30 cellular contexts compared by ENCODE assay signal in genomic region chr12:54227376-54227775, GRCh38. TPM values are rescaled to one million over a fixed set of nuclear protein-coding genes. Genes with fewer than 3 reads are reported as not detected.
A peak's percentile ranks its signal among the peaks of the same experiment; 100 is the strongest.
DNase-seq lines count a peak whose midpoint lies in the region; ATAC-seq and TF ChIP-seq lines count a peak whose summit lies in the region.
"Had no signal": no experiment of that assay in that cellular context is flagged by ENCODE, and none has a peak within 500 bp of the region (broad histone marks: within the 10 kb centered on the region; RNA-seq: fewer than 3 reads in every experiment).

No MANE protein-coding gene starts in this region.

- no peak overlapping the region for H3K4me3 ChIP-seq in heart left ventricle
- H3K4me3 ChIP-seq: cardiac muscle cell, colonic mucosa, right lobe of liver, spleen, stomach had no signal

- ATAC-seq in activated naive CD8-positive, alpha-beta T cell treated with anti-CD3 and anti-CD28 coated beads, Interleukin-2, amount 10 ng/mL, durations not matched to agents 7 days and 5 days (ENCODE audit: low read depth) = peak; percentile 10
- ATAC-seq in activated naive CD8-positive, alpha-beta T cell treated with anti-CD3 and anti-CD28 coated beads, Interleukin-2, amount 50 U/mL, for 24 hours = no peak
- ATAC-seq in stimulated activated naive B cell treated with anti-CD40 and anti-IgM and Interleukin-4, amounts not matched to agents 10 μg/mL and 1 μg/mL and 100 μg/mL, for 72 hours (replicated peaks) = no peak
- ATAC-seq in GM21447 (IDR thresholded peaks at IDR 0.05; ENCODE audit: unreplicated experiment) (no peak), left cardiac atrium (no peak), heart left ventricle (no peak)
- ATAC-seq: activated CD4-positive, CD25-positive, alpha-beta regulatory T cell treated with anti-CD3 and anti-CD28 coated beads, Interleukin-2, amount 50 U/mL, for 24 hours; activated CD8-positive, alpha-beta T cell treated with anti-CD3 and anti-CD28 coated beads for 36 hours; PC-3 had no signal

- H3K9me3 Mint-ChIP-seq in activated naive CD8-positive, alpha-beta T cell treated with anti-CD3 and anti-CD28 coated beads, Interleukin-2, amount 10 ng/mL, durations not matched to agents 7 days and 5 days = no peaks in the 10 kb centered on the region
- H3K9me3 Mint-ChIP-seq in activated naive CD8-positive, alpha-beta T cell treated with anti-CD3 and anti-CD28 coated beads, Interleukin-2, amount 50 U/mL, for 24 hours = no peaks in the 10 kb centered on the region
- no peaks in the 10 kb centered on the region for H3K9me3 Mint-ChIP-seq in dendritic cell treated with granulocyte-macrophage colony-stimulating factor and Interleukin-4, amounts not matched to agents 40 ng/mL and 50 ng/mL, for 4 days
- H3K9me3 Mint-ChIP-seq in stimulated activated naive B cell treated with anti-CD40 and anti-IgM and Interleukin-4, amounts not matched to agents 10 μg/mL and 1 μg/mL and 100 μg/mL, for 72 hours = no peaks in the 10 kb centered on the region
- H3K9me3 Mint-ChIP-seq: activated CD8-positive, alpha-beta T cell treated with anti-CD3 and anti-CD28 coated beads for 36 hours; activated T-helper 1 cell treated with anti-CD3 and anti-CD28 coated beads, Interleukin-12 subunit alpha, Interleukin-12 subunit beta, Interleukin-2, Interleukin-4 antibody, amounts not matched to agents 30 ng/mL and 10 ng/mL and 1 ng/mL, durations not matched to agents 14 hours and 24 hours and 36 hours; H9 had no signal

- no peak for DNase-seq in activated naive CD8-positive, alpha-beta T cell treated with anti-CD3 and anti-CD28 coated beads, Interleukin-2, amount 10 ng/mL, durations not matched to agents 7 days and 5 days
- no peak for DNase-seq in activated naive CD8-positive, alpha-beta T cell treated with anti-CD3 and anti-CD28 coated beads, Interleukin-2, amount 50 U/mL, for 24 hours
- DNase-seq in NCI-H345 treated with DMSO at 0.1 percent for 48 hours (lab: John Stamatoyannopoulos, UW; ENCODE audit: unreplicated experiment) = peak; percentile 6
- no peak for DNase-seq in stimulated activated naive B cell treated with anti-CD40 and anti-IgM and Interleukin-4, amounts not matched to agents 10 μg/mL and 1 μg/mL and 100 μg/mL, for 72 hours
- DNase-seq in left cardiac atrium = no peak
- DNase-seq in heart left ventricle = no peak
- DNase-seq: activated CD8-positive, alpha-beta memory T cell treated with anti-CD3 and anti-CD28 coated beads, Interleukin-2, amount 50 U/mL, for 48 hours; activated CD8-positive, alpha-beta T cell treated with anti-CD3 and anti-CD28 coated beads for 36 hours; aorta; BE2C; colonic mucosa; EL; H9; head of caudate nucleus; NCI-H187 treated with DMSO at 0.1 percent for 48 hours; NCI-H524 treated with DMSO at 0.1 percent for 48 hours; NK-92 treated with Interleukin-12 subunit alpha and Interleukin-12 subunit beta, amount 100 ng/mL, for 24 hours; PC-3; right lobe of liver; SK-N-SH; spleen; stimulated activated CD4-positive, alpha-beta T cell treated with anti-CD3 and anti-CD28 coated beads, Interleukin-2, amount 100 ng/mL, for 24 hours; stomach had no signal

- H3K4me1 ChIP-seq in heart left ventricle = peaks cover 0 to 36% (median 10%) of the 10 kb centered on the region in 12 donors
- H3K4me1 ChIP-seq: BE2C, colonic mucosa, right lobe of liver had no signal

- intact Hi-C loops in dendritic cell treated with granulocyte-macrophage colony-stimulating factor and Interleukin-4, amounts not matched to agents 40 ng/mL and 50 ng/mL, for 4 days (cut with micrococcal nuclease) = no loop called here
- intact Hi-C loops in left cardiac atrium (cut with DNase I) = no loop called here
- intact Hi-C loops in heart left ventricle (cut with DNase I) = no loop called here

- TF ChIP-seq POLR2A in heart left ventricle (IDR thresholded peaks at IDR 0.05) = no peak

- peaks cover 6% of the 10 kb centered on the region for H3K27me3 Mint-ChIP-seq in activated naive CD8-positive, alpha-beta T cell treated with anti-CD3 and anti-CD28 coated beads, Interleukin-2, amount 10 ng/mL, durations not matched to agents 7 days and 5 days
- H3K27me3 Mint-ChIP-seq in activated naive CD8-positive, alpha-beta T cell treated with anti-CD3 and anti-CD28 coated beads, Interleukin-2, amount 50 U/mL, for 24 hours = no peaks in the 10 kb centered on the region
- H3K27me3 Mint-ChIP-seq in dendritic cell treated with granulocyte-macrophage colony-stimulating factor and Interleukin-4, amounts not matched to agents 40 ng/mL and 50 ng/mL, for 4 days = no peaks in the 10 kb centered on the region
- H3K27me3 Mint-ChIP-seq in stimulated activated naive B cell treated with anti-CD40 and anti-IgM and Interleukin-4, amounts not matched to agents 10 μg/mL and 1 μg/mL and 100 μg/mL, for 72 hours = no peaks in the 10 kb centered on the region
- H3K27me3 Mint-ChIP-seq: activated CD8-positive, alpha-beta T cell treated with anti-CD3 and anti-CD28 coated beads for 36 hours; activated naive CD8-positive, alpha-beta T cell; progenitor cell of endocrine pancreas had no signal

- POLR2A ChIA-PET in activated naive CD8-positive, alpha-beta T cell treated with anti-CD3 and anti-CD28 coated beads, Interleukin-2, amount 10 ng/mL, durations not matched to agents 7 days and 5 days (lab: Charles Lee) = no interaction called here

- TF ChIP-seq CTCF in heart left ventricle (IDR thresholded peaks at IDR 0.05) = no peak

- peaks cover 2% of the 10 kb centered on the region for H3K36me3 Mint-ChIP-seq in activated naive CD8-positive, alpha-beta T cell treated with anti-CD3 and anti-CD28 coated beads, Interleukin-2, amount 10 ng/mL, durations not matched to agents 7 days and 5 days
- H3K36me3 Mint-ChIP-seq in activated naive CD8-positive, alpha-beta T cell treated with anti-CD3 and anti-CD28 coated beads, Interleukin-2, amount 50 U/mL, for 24 hours (ENCODE audit: low read depth) = no peaks in the 10 kb centered on the region
- no peaks in the 10 kb centered on the region for H3K36me3 Mint-ChIP-seq in dendritic cell treated with granulocyte-macrophage colony-stimulating factor and Interleukin-4, amounts not matched to agents 40 ng/mL and 50 ng/mL, for 4 days (ENCODE audit: low read depth)
- peaks cover 10 to 20% of the 10 kb centered on the region in 2 donors for H3K36me3 Mint-ChIP-seq in stimulated activated naive B cell treated with anti-CD40 and anti-IgM and Interleukin-4, amounts not matched to agents 10 μg/mL and 1 μg/mL and 100 μg/mL, for 72 hours
- H3K36me3 Mint-ChIP-seq: activated naive CD8-positive, alpha-beta T cell had no signal

- H3K36me3 ChIP-seq in heart left ventricle = no peaks in the 10 kb centered on the region
- H3K36me3 ChIP-seq: cardiac muscle cell, colonic mucosa, right lobe of liver, spleen, stomach had no signal

- H3K27ac ChIP-seq in heart left ventricle = no peak overlapping the region
- H3K27ac ChIP-seq: cardiac muscle cell, colonic mucosa, right lobe of liver, spleen, stomach had no signal

- H3K9me3 ChIP-seq in heart left ventricle = no peaks in the 10 kb centered on the region
- H3K9me3 ChIP-seq: BE2C, colonic mucosa, right lobe of liver, SK-N-SH, spleen, stomach had no signal

- no peaks in the 10 kb centered on the region for H3K27me3 ChIP-seq in heart left ventricle
- H3K27me3 ChIP-seq: BE2C, cardiac muscle cell, colonic mucosa, right lobe of liver, spleen, stomach had no signal

- no peak overlapping the region for H3K27ac Mint-ChIP-seq in activated naive CD8-positive, alpha-beta T cell treated with anti-CD3 and anti-CD28 coated beads, Interleukin-2, amount 10 ng/mL, durations not matched to agents 7 days and 5 days
- H3K27ac Mint-ChIP-seq in activated naive CD8-positive, alpha-beta T cell treated with anti-CD3 and anti-CD28 coated beads, Interleukin-2, amount 50 U/mL, for 24 hours = no peak overlapping the region
- H3K27ac Mint-ChIP-seq in dendritic cell treated with granulocyte-macrophage colony-stimulating factor and Interleukin-4, amounts not matched to agents 40 ng/mL and 50 ng/mL, for 4 days = peak overlapping the region; percentile 50
- peak overlapping the region; percentile 32 for H3K27ac Mint-ChIP-seq in stimulated activated naive B cell treated with anti-CD40 and anti-IgM and Interleukin-4, amounts not matched to agents 10 μg/mL and 1 μg/mL and 100 μg/mL, for 72 hours
- H3K27ac Mint-ChIP-seq: activated CD8-positive, alpha-beta T cell treated with anti-CD3 and anti-CD28 coated beads for 36 hours; activated naive CD8-positive, alpha-beta T cell; activated T-helper 1 cell treated with anti-CD3 and anti-CD28 coated beads, Interleukin-12 subunit alpha, Interleukin-12 subunit beta, Interleukin-2, Interleukin-4 antibody, amounts not matched to agents 30 ng/mL and 10 ng/mL and 1 ng/mL, durations not matched to agents 14 hours and 24 hours and 36 hours had no signal

- H3K4me1 Mint-ChIP-seq in activated naive CD8-positive, alpha-beta T cell treated with anti-CD3 and anti-CD28 coated beads, Interleukin-2, amount 10 ng/mL, durations not matched to agents 7 days and 5 days = peaks cover 14% of the 10 kb centered on the region
- H3K4me1 Mint-ChIP-seq in activated naive CD8-positive, alpha-beta T cell treated with anti-CD3 and anti-CD28 coated beads, Interleukin-2, amount 50 U/mL, for 24 hours = peaks cover 3% of the 10 kb centered on the region
- peaks cover 31% of the 10 kb centered on the region for H3K4me1 Mint-ChIP-seq in dendritic cell treated with granulocyte-macrophage colony-stimulating factor and Interleukin-4, amounts not matched to agents 40 ng/mL and 50 ng/mL, for 4 days (ENCODE audit: low read depth)
- peaks cover 25 to 39% of the 10 kb centered on the region in 2 donors for H3K4me1 Mint-ChIP-seq in stimulated activated naive B cell treated with anti-CD40 and anti-IgM and Interleukin-4, amounts not matched to agents 10 μg/mL and 1 μg/mL and 100 μg/mL, for 72 hours

- no peak overlapping the region for H3K4me3 Mint-ChIP-seq in activated naive CD8-positive, alpha-beta T cell treated with anti-CD3 and anti-CD28 coated beads, Interleukin-2, amount 10 ng/mL, durations not matched to agents 7 days and 5 days
- H3K4me3 Mint-ChIP-seq in activated naive CD8-positive, alpha-beta T cell treated with anti-CD3 and anti-CD28 coated beads, Interleukin-2, amount 50 U/mL, for 24 hours = no peak overlapping the region
- H3K4me3 Mint-ChIP-seq in dendritic cell treated with granulocyte-macrophage colony-stimulating factor and Interleukin-4, amounts not matched to agents 40 ng/mL and 50 ng/mL, for 4 days = no peak overlapping the region
- H3K4me3 Mint-ChIP-seq in stimulated activated naive B cell treated with anti-CD40 and anti-IgM and Interleukin-4, amounts not matched to agents 10 μg/mL and 1 μg/mL and 100 μg/mL, for 72 hours = no peak overlapping the region
- H3K4me3 Mint-ChIP-seq: activated CD8-positive, alpha-beta T cell treated with anti-CD3 and anti-CD28 coated beads for 36 hours; activated naive CD8-positive, alpha-beta T cell; activated T-helper 1 cell treated with anti-CD3 and anti-CD28 coated beads, Interleukin-12 subunit alpha, Interleukin-12 subunit beta, Interleukin-2, Interleukin-4 antibody, amounts not matched to agents 30 ng/mL and 10 ng/mL and 1 ng/mL, durations not matched to agents 14 hours and 24 hours and 36 hours; H9 had no signal

- WGBS in heart left ventricle, 4 donors = 50 to 70% (median 62%) methylated on average over 4 of the region's 4 CpGs

RNA-seq across cellular contexts. Expression of gene SMUG1, which starts 38.6 kb away (rescaled TPM):
- 10 to 100 TPM; 23.9 to 24.4 TPM for total RNA-seq in activated naive CD8-positive, alpha-beta T cell treated with anti-CD3 and anti-CD28 coated beads, Interleukin-2, amount 10 ng/mL, durations not matched to agents 7 days and 5 days
- total RNA-seq in left cardiac atrium (10 to 100 TPM; 17.9 to 18.0 TPM), heart left ventricle (10 to 100 TPM; 10.5 to 18.9 (median 15.7) TPM)
- 10 to 100 TPM; 13.3 to 21.9 TPM for polyA plus RNA-seq in heart left ventricle

RNA-seq across cellular contexts. Expression of gene CBX5, which starts 52.5 kb away (rescaled TPM):
- 100 to 1,000 TPM; 113 TPM for total RNA-seq in activated naive CD8-positive, alpha-beta T cell treated with anti-CD3 and anti-CD28 coated beads, Interleukin-2, amount 10 ng/mL, durations not matched to agents 7 days and 5 days
- total RNA-seq in left cardiac atrium (10 to 100 TPM; 50.8 to 55.7 TPM), heart left ventricle (10 to 100 TPM; 22.3 to 59.5 (median 49.4) TPM)
- 10 to 100 TPM; 18.4 to 32.1 TPM for polyA plus RNA-seq in heart left ventricle

RNA-seq across cellular contexts. Expression of gene HNRNPA1, which starts 53.1 kb away (rescaled TPM):
- 1,000 to 10,000 TPM; 1,247 to 1,279 TPM for total RNA-seq in activated naive CD8-positive, alpha-beta T cell treated with anti-CD3 and anti-CD28 coated beads, Interleukin-2, amount 10 ng/mL, durations not matched to agents 7 days and 5 days
- total RNA-seq in left cardiac atrium (100 to 1,000 TPM; 431 to 588 TPM), heart left ventricle (100 to 1,000 TPM; 129 to 565 (median 396) TPM)
- 100 to 1,000 TPM; 315 to 735 TPM for polyA plus RNA-seq in heart left ventricle

Comparison
In these comparisons a context has a peak if more than half of its experiments do, and no peak if none do; other contexts are left out.
1. H3K27ac Mint-ChIP-seq: peak in dendritic cell treated with granulocyte-macrophage colony-stimulating factor and Interleukin-4, amounts not matched to agents 40 ng/mL and 50 ng/mL, for 4 days (single experiment) and stimulated activated naive B cell treated with anti-CD40 and anti-IgM and Interleukin-4, amounts not matched to agents 10 μg/mL and 1 μg/mL and 100 μg/mL, for 72 hours (single experiment); none in activated naive CD8-positive, alpha-beta T cell treated with anti-CD3 and anti-CD28 coated beads, Interleukin-2, amount 10 ng/mL, durations not matched to agents 7 days and 5 days (single experiment) and activated naive CD8-positive, alpha-beta T cell treated with anti-CD3 and anti-CD28 coated beads, Interleukin-2, amount 50 U/mL, for 24 hours (single experiment).